In the genomic region with DNA sequence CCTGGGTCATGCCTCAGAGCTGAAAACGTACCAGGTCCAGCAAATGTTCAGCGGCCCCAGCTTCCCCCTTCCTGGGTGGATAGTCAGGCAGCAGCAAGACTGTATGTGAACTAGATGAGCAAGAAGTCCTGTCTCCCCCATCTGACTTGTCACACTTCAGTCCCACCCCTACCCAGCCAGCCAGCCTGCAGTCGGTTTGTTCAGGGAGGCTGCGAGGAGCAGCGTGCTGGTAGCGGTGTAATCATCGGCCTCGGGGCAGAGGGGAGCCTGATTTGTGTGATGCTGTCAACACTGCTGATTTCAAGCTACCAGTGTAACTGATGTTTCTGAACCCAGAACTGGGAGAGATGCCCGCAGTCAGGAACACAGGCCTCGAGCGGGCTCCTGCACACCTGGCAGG, we compare ENCODE assay signal across 23 cellular contexts.
"Had no signal": no experiment of that assay in that cellular context is flagged by ENCODE, and none has a peak within 500 bp of the region (broad histone marks: within the 10 kb centered on the region; RNA-seq: fewer than 3 reads in every experiment).

No MANE protein-coding gene starts in this region.

- H3K36me3 ChIP-seq: uterus had no signal

- DNase-seq: activated CD4-positive, alpha-beta memory T cell treated with anti-CD3 and anti-CD28 coated beads, Interleukin-2, amount 10 ng/mL, durations not matched to agents 7 days and 5 days; activated CD4-positive, alpha-beta T cell treated with anti-CD3 and anti-CD28 coated beads for 48 hours; activated CD4-positive, CD25-positive, alpha-beta regulatory T cell; activated naive CD4-positive, alpha-beta T cell treated with Interleukin-2 at 50 U/mL for 16 hours; activated T-cell treated with anti-CD3 and anti-CD28 coated beads, Interleukin-2, amount 50 U/mL, for 1 hour; anterior cingulate cortex; brain microvascular endothelial cell; central memory CD4-positive, alpha-beta T cell; cortex of kidney; mesendoderm; natural killer cell; stimulated activated CD4-positive, alpha-beta T cell treated with anti-CD3 and anti-CD28 coated beads, Interleukin-12 subunit alpha, Interleukin-12 subunit beta, amount 100 ng/mL, for 4 hours; stimulated activated CD4-positive, alpha-beta T cell treated with anti-CD3 and anti-CD28 coated beads, Interleukin-1b, Interleukin-23, amount 100 ng/mL, for 48 hours; stimulated activated CD8-positive, alpha-beta memory T cell treated with anti-CD3 and anti-CD28 coated beads, Interleukin-4, amount 100 ng/mL, for 48 hours; stimulated activated naive CD4-positive, alpha-beta T cell treated with Interleukin-2 at 50 U/mL for 16 hours; T-cell; thyroid gland; uterus had no signal

- ATAC-seq: esophagus mucosa, gastroesophageal sphincter, heart left ventricle, natural killer cell, T-cell had no signal

- H3K27ac ChIP-seq: gastroesophageal sphincter, heart left ventricle, neutrophil, thyroid gland, uterus had no signal

- H3K4me3 Mint-ChIP-seq: activated CD4-positive, alpha-beta memory T cell treated with anti-CD3 and anti-CD28 coated beads, Interleukin-2, amount 10 ng/mL, durations not matched to agents 7 days and 5 days; natural killer cell; T-cell had no signal

- H3K27me3 ChIP-seq: brain microvascular endothelial cell, gastroesophageal sphincter, heart left ventricle, thyroid gland, uterus had no signal

- H3K9me3 ChIP-seq: gastroesophageal sphincter, heart left ventricle, neutrophil, thyroid gland, uterus had no signal

- H3K4me3 ChIP-seq: gastroesophageal sphincter, heart left ventricle, thyroid gland, uterus had no signal

- H3K9me3 Mint-ChIP-seq: activated CD4-positive, alpha-beta memory T cell treated with anti-CD3 and anti-CD28 coated beads, Interleukin-2, amount 10 ng/mL, durations not matched to agents 7 days and 5 days; activated T-helper 2 cell treated with anti-CD3 and anti-CD28 coated beads, Interferon-gamma antibody, Interleukin-2, Interleukin-4, amounts not matched to agents 10 μg/mL and 5 μg/mL and 100 μg/mL, durations not matched to agents 14 hours and 24 hours and 36 hours; natural killer cell; T-cell had no signal

- H3K36me3 Mint-ChIP-seq: natural killer cell had no signal

- H3K4me1 ChIP-seq: thyroid gland, uterus had no signal

- H3K27ac Mint-ChIP-seq: activated CD4-positive, alpha-beta memory T cell treated with anti-CD3 and anti-CD28 coated beads, Interleukin-2, amount 10 ng/mL, durations not matched to agents 7 days and 5 days; activated T-helper 2 cell treated with anti-CD3 and anti-CD28 coated beads, Interferon-gamma antibody, Interleukin-2, Interleukin-4, amounts not matched to agents 10 μg/mL and 5 μg/mL and 100 μg/mL, durations not matched to agents 14 hours and 24 hours and 36 hours; T-cell had no signal
